12 cellular contexts compared by ENCODE assay signal in the genomic region with DNA sequence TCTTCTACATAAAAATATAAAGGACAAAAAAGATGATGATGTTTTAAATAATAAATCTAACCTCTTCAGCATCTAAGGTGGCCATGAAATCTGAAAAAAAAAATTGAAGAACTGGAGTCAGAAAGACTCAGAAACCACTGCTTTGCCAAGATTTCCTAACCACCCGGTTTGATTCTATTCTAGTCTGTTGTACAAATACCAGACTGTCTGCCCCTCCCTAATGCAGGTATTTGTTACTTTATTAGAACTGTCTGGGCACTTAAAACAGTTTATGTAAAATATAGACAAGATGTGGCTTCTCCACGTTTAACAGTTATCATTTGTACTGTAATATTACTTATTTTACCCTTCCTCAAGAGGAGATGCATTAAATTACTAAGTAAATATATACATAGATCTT. TPM values are rescaled to one million over a fixed set of nuclear protein-coding genes. Genes with fewer than 3 reads are reported as not detected.
A peak's percentile ranks its signal among the peaks of the same experiment; 100 is the strongest.
DNase-seq lines count a peak whose midpoint lies in the region; ATAC-seq and TF ChIP-seq lines count a peak whose summit lies in the region.
"Had no signal": no experiment of that assay in that cellular context is flagged by ENCODE, and none has a peak within 500 bp of the region (broad histone marks: within the 10 kb centered on the region; RNA-seq: fewer than 3 reads in every experiment).

No MANE protein-coding gene starts in this region.

- 0 out of 2 replicates have a peak, but pooled peaks cover 5% of the 10 kb centered on the region for H3K36me3 ChIP-seq in ACC112 (ENCODE audit: insufficient read depth, low read length)
- no peaks in the 10 kb centered on the region for H3K36me3 ChIP-seq in trophoblast cell (ENCODE audit: control insufficient read depth in 1 of 2, insufficient read depth in 2 of 2, low read length in 2 of 2)
- no peaks in the 10 kb centered on the region for H3K36me3 ChIP-seq in CD8-positive, alpha-beta memory T cell (ENCODE audit: insufficient read depth, low read length)
- H3K36me3 ChIP-seq: BE2C had no signal

- H3K4me3 Mint-ChIP-seq in CD8-positive, alpha-beta memory T cell = no peak overlapping the region
- H3K4me3 Mint-ChIP-seq: activated naive CD8-positive, alpha-beta T cell had no signal

- H3K4ac ChIP-seq in trophoblast cell (ENCODE audit: low read depth, low read length) = no peak overlapping the region

- H3K79me2 ChIP-seq in ACC112 (ENCODE audit: control insufficient read depth, insufficient read depth, low read length, unreplicated experiment) (peaks cover 83% of the 10 kb centered on the region), trophoblast cell (ENCODE audit: control insufficient read depth, insufficient read depth, low read length, poor library complexity) (no peaks in the 10 kb centered on the region)

- H2AFZ ChIP-seq in ACC112 (ENCODE audit: low read length, unreplicated experiment) = no peak overlapping the region
- H2AFZ ChIP-seq in trophoblast cell (ENCODE audit: insufficient read depth, low read length, poor library complexity) = no peak overlapping the region

- H2BK120ac ChIP-seq in trophoblast cell (ENCODE audit: insufficient read depth, low read length, poor library complexity) = no peak overlapping the region

- H3K9me3 ChIP-seq in trophoblast cell (ENCODE audit: insufficient read depth, low read depth, low read length) = no peaks in the 10 kb centered on the region
- H3K9me3 ChIP-seq in CD8-positive, alpha-beta memory T cell (ENCODE audit: low read length) = no peaks in the 10 kb centered on the region
- H3K9me3 ChIP-seq: BE2C had no signal

- in situ Hi-C loops in GM13976 (cut with MboI; ENCODE audit: low sequenced_read_pairs, unreplicated experiment) = no loop called here

- ATAC-seq in GM18520 (IDR thresholded peaks at IDR 0.05; ENCODE audit: unreplicated experiment) = no peak

- H3K27me3 ChIP-seq in ACC112 (ENCODE audit: insufficient read depth, low read length) = no peaks in the 10 kb centered on the region
- no peaks in the 10 kb centered on the region for H3K27me3 ChIP-seq in trophoblast cell (ENCODE audit: insufficient read depth, low read length)
- H3K27me3 ChIP-seq in CD8-positive, alpha-beta memory T cell (ENCODE audit: insufficient read depth, low read length, poor library complexity, severe bottlenecking) = no peaks in the 10 kb centered on the region
- H3K27me3 ChIP-seq: BE2C had no signal

- no CpG with 5 or more reads among the region's 2 CpGs for WGBS in trophoblast cell (ENCODE audit: extremely low coverage, insufficient coverage, insufficient read length)

- no peak overlapping the region for H2BK5ac ChIP-seq in trophoblast cell (ENCODE audit: low read depth, low read length, poor library complexity)

- no peak overlapping the region for H2BK12ac ChIP-seq in trophoblast cell (ENCODE audit: low read length)

- peaks cover 14 to 15% of the 10 kb centered on the region in 2 donors for H3K27me3 Mint-ChIP-seq in CD8-positive, alpha-beta memory T cell

- H3K4me2 ChIP-seq in trophoblast cell (ENCODE audit: low read length) = no peak overlapping the region

- H3K4me1 ChIP-seq in ACC112 (ENCODE audit: control insufficient read depth, insufficient read depth, low read length, unreplicated experiment) (peaks cover 49% of the 10 kb centered on the region), trophoblast cell (ENCODE audit: control insufficient read depth in 1 of 2, insufficient read depth in 2 of 2, low read length in 2 of 2) (peaks cover 10 to 18% of the 10 kb centered on the region in 2 experiments)
- H3K4me1 ChIP-seq in CD8-positive, alpha-beta memory T cell (ENCODE audit: insufficient read depth, low read length) = no peaks in the 10 kb centered on the region
- H3K4me1 ChIP-seq: BE2C had no signal

- H3K36me3 Mint-ChIP-seq in CD8-positive, alpha-beta memory T cell = no peaks in the 10 kb centered on the region
- H3K36me3 Mint-ChIP-seq: activated naive CD8-positive, alpha-beta T cell had no signal

- no peak overlapping the region for H3K9ac ChIP-seq in trophoblast cell (ENCODE audit: low read length)

- no peak overlapping the region for H4K12ac ChIP-seq in trophoblast cell (ENCODE audit: low read depth, low read length)

- CTCF ChIA-PET in CD8-positive, alpha-beta memory T cell (lab: Charles Lee) = interaction anchor here (1.0 to 3.1 kb wide), 2 partner anchors 8 to 10 kb away, joined by 3 to 8 read pairs; no protein-coding TSS in a partner anchor

- no peak overlapping the region for H4K8ac ChIP-seq in trophoblast cell (ENCODE audit: low read depth, low read length)

- H4K91ac ChIP-seq in trophoblast cell (ENCODE audit: low read depth, low read length) = no peak overlapping the region

- no peak overlapping the region for H3K18ac ChIP-seq in trophoblast cell (ENCODE audit: low read length)

- POLR2A ChIA-PET in CD8-positive, alpha-beta memory T cell (lab: Charles Lee) = no interaction called here

- no peaks in the 10 kb centered on the region for H3K9me3 Mint-ChIP-seq in CD8-positive, alpha-beta memory T cell

- H2AK5ac ChIP-seq in trophoblast cell (ENCODE audit: low read length) = no peak overlapping the region

- no peak for TF ChIP-seq CTCF in coronary artery (IDR thresholded peaks at IDR 0.05)
- TF ChIP-seq CTCF in GM13976 (IDR thresholded peaks at IDR 0.05; ENCODE audit: borderline replicate concordance, control extremely low read depth, extremely low read depth, insufficient read depth, missing control alignments) = no peak

- no peak overlapping the region for H3K14ac ChIP-seq in trophoblast cell (ENCODE audit: low read length)

- H3K4me1 Mint-ChIP-seq in CD8-positive, alpha-beta memory T cell = no peaks in the 10 kb centered on the region

- H3K27ac Mint-ChIP-seq in CD8-positive, alpha-beta memory T cell = no peak overlapping the region
- H3K27ac Mint-ChIP-seq: activated naive CD8-positive, alpha-beta T cell had no signal

- no peak overlapping the region for H3K23ac ChIP-seq in trophoblast cell (ENCODE audit: low read length)

- DNase-seq in NCI-H226 = peak; percentile 53
- DNase-seq in coronary artery (ENCODE audit: low spot score) = no peak
- peak; percentile 64 to 87 for DNase-seq in trophoblast cell
- no peak for DNase-seq in NCI-H1105 (lab: John Stamatoyannopoulos, UW)
- DNase-seq in GM13976 (ENCODE audit: low spot score) = no peak
- no peak for DNase-seq in CD8-positive, alpha-beta memory T cell
- DNase-seq: BE2C, NCI-H2081 treated with DMSO at 0.1 percent for 48 hours, OCI-M1 had no signal

- peak overlapping the region; percentile 62 for H3K27ac ChIP-seq in ACC112 (ENCODE audit: low read depth, low read length)
- H3K27ac ChIP-seq in coronary artery = peak overlapping the region; percentile 49 to 78
- peak overlapping the region; percentile 16 for H3K27ac ChIP-seq in trophoblast cell (ENCODE audit: low read depth, low read length)
- no peak overlapping the region for H3K27ac ChIP-seq in CD8-positive, alpha-beta memory T cell (ENCODE audit: low read depth, low read length)

- H3K4me3 ChIP-seq in ACC112 (ENCODE audit: low read depth, low read length) (peak overlapping the region; percentile 30), coronary artery (peak overlapping the region; percentile 14), trophoblast cell (ENCODE audit: low read depth, low read length) (no peak overlapping the region)
- no peak overlapping the region for H3K4me3 ChIP-seq in CD8-positive, alpha-beta memory T cell (ENCODE audit: low read length)

- peaks cover 7% of the 10 kb centered on the region for H3K79me1 ChIP-seq in trophoblast cell (ENCODE audit: low read length)

RNA-seq across cellular contexts. Expression of a gene that starts 48.8 kb away (rescaled TPM):
- 15.7 and 18.7 TPM in 2 replicates for polyA plus RNA-seq in trophoblast cell (2013)
- under 1 TPM; 0.53 to 0.81 TPM for total RNA-seq in CD8-positive, alpha-beta memory T cell
- polyA plus RNA-seq in CD8-positive, alpha-beta memory T cell = not detected

Comparison
In these comparisons a context has a peak if more than half of its experiments do, and no peak if none do; other contexts are left out.
1. H3K4me3 ChIP-seq: peak in ACC112 (single experiment) and coronary artery (single experiment); none in trophoblast cell (single experiment) and CD8-positive, alpha-beta memory T cell (single experiment).
2. DNase-seq: peak in NCI-H226 (single experiment) and trophoblast cell (2 of 2); none in coronary artery (single experiment), NCI-H1105 (single experiment), GM13976 (single experiment) and CD8-positive, alpha-beta memory T cell (0 of 5).